ENCODE assay signal across 1 cellular context in the genomic region with DNA sequence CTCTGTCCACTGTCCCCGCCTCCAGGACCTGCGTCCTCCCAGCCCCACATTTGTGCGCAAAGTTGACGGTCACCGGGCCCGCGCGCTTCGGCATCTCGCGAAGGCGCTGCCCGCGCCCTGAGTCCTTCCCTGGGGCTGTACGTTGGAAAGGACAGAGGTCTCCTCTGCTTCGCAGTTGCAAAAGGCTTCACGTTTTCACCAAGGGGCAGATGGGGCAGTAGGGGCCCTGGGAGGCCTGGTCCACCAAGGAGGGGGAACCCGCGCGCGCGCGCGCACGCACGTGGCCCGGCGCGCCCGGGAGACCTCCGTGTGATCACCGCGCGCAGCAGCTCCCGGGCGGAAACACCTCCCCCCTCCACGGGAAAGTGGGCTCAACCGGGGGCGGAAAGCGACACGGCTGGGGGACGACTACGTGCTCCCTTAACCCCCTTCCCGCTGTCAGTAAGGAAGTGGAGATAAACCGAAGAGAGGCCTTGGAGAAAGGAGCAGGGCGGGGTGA.
TF ChIP-seq lines count a peak whose summit lies in the region.

No MANE protein-coding gene starts in this region.

TF ChIP-seq in GM12878, 131 proteins besides CTCF, POLR2A, EP300 and RAD21 (continued from another document and continues in another):
- TF ChIP-seq, protein P1, sequence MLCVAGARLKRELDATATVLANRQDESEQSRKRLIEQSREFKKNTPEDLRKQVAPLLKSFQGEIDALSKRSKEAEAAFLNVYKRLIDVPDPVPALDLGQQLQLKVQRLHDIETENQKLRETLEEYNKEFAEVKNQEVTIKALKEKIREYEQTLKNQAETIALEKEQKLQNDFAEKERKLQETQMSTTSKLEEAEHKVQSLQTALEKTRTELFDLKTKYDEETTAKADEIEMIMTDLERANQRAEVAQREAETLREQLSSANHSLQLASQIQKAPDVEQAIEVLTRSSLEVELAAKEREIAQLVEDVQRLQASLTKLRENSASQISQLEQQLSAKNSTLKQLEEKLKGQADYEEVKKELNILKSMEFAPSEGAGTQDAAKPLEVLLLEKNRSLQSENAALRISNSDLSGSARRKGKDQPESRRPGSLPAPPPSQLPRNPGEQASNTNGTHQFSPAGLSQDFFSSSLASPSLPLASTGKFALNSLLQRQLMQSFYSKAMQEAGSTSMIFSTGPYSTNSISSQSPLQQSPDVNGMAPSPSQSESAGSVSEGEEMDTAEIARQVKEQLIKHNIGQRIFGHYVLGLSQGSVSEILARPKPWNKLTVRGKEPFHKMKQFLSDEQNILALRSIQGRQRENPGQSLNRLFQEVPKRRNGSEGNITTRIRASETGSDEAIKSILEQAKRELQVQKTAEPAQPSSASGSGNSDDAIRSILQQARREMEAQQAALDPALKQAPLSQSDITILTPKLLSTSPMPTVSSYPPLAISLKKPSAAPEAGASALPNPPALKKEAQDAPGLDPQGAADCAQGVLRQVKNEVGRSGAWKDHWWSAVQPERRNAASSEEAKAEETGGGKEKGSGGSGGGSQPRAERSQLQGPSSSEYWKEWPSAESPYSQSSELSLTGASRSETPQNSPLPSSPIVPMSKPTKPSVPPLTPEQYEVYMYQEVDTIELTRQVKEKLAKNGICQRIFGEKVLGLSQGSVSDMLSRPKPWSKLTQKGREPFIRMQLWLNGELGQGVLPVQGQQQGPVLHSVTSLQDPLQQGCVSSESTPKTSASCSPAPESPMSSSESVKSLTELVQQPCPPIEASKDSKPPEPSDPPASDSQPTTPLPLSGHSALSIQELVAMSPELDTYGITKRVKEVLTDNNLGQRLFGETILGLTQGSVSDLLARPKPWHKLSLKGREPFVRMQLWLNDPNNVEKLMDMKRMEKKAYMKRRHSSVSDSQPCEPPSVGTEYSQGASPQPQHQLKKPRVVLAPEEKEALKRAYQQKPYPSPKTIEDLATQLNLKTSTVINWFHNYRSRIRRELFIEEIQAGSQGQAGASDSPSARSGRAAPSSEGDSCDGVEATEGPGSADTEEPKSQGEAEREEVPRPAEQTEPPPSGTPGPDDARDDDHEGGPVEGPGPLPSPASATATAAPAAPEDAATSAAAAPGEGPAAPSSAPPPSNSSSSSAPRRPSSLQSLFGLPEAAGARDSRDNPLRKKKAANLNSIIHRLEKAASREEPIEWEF (IDR thresholded peaks at IDR 0.05; ENCODE audit: insufficient replicate concordance, low read depth, low read length): no peak
- peak; percentile 34; the same call in 1 of the 2 replicates for TF ChIP-seq TAF1 (IDR thresholded peaks at IDR 0.05; ENCODE audit: borderline replicate concordance, low read depth, low read length)
- TF ChIP-seq, protein P2, sequence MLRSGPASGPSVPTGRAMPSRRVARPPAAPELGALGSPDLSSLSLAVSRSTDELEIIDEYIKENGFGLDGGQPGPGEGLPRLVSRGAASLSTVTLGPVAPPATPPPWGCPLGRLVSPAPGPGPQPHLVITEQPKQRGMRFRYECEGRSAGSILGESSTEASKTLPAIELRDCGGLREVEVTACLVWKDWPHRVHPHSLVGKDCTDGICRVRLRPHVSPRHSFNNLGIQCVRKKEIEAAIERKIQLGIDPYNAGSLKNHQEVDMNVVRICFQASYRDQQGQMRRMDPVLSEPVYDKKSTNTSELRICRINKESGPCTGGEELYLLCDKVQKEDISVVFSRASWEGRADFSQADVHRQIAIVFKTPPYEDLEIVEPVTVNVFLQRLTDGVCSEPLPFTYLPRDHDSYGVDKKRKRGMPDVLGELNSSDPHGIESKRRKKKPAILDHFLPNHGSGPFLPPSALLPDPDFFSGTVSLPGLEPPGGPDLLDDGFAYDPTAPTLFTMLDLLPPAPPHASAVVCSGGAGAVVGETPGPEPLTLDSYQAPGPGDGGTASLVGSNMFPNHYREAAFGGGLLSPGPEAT (IDR thresholded peaks at IDR 0.05; ENCODE audit: low read depth): peak; percentile 61; the same call in 1 of the 2 replicates
- peak; percentile 40 for TF ChIP-seq RELA (IDR thresholded peaks at IDR 0.05; ENCODE audit: borderline replicate concordance, partially characterized antibody)
- no peak for TF ChIP-seq ETV6 (conservative IDR thresholded peaks at IDR 0.05 in 1 of 2, IDR thresholded peaks at IDR 0.05 in 1 of 2; ENCODE audit: borderline replicate concordance in 1 of 2, low read depth in 1 of 2)
- TF ChIP-seq, protein P3, sequence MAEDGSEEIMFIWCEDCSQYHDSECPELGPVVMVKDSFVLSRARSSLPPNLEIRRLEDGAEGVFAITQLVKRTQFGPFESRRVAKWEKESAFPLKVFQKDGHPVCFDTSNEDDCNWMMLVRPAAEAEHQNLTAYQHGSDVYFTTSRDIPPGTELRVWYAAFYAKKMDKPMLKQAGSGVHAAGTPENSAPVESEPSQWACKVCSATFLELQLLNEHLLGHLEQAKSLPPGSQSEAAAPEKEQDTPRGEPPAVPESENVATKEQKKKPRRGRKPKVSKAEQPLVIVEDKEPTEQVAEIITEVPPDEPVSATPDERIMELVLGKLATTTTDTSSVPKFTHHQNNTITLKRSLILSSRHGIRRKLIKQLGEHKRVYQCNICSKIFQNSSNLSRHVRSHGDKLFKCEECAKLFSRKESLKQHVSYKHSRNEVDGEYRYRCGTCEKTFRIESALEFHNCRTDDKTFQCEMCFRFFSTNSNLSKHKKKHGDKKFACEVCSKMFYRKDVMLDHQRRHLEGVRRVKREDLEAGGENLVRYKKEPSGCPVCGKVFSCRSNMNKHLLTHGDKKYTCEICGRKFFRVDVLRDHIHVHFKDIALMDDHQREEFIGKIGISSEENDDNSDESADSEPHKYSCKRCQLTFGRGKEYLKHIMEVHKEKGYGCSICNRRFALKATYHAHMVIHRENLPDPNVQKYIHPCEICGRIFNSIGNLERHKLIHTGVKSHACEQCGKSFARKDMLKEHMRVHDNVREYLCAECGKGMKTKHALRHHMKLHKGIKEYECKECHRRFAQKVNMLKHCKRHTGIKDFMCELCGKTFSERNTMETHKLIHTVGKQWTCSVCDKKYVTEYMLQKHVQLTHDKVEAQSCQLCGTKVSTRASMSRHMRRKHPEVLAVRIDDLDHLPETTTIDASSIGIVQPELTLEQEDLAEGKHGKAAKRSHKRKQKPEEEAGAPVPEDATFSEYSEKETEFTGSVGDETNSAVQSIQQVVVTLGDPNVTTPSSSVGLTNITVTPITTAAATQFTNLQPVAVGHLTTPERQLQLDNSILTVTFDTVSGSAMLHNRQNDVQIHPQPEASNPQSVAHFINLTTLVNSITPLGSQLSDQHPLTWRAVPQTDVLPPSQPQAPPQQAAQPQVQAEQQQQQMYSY (CRISPR knock-in tag; IDR thresholded peaks at IDR 0.05): no peak
- TF ChIP-seq MTA2 (IDR thresholded peaks at IDR 0.05; ENCODE audit: low read depth): no peak
- no peak for TF ChIP-seq ZNF622 (IDR thresholded peaks at IDR 0.05)
- TF ChIP-seq IKZF2 (IDR thresholded peaks at IDR 0.05): peak; percentile 58 to 77; a peak in 1 of 4 replicates
- TF ChIP-seq WRNIP1 (IDR thresholded peaks at IDR 0.05; ENCODE audit: borderline replicate concordance, low read depth, low read length): no peak
- TF ChIP-seq ZNF207 (IDR thresholded peaks at IDR 0.05; ENCODE audit: borderline replicate concordance): peak; percentile 43
- no peak for TF ChIP-seq IKZF1 (conservative IDR thresholded peaks at IDR 0.05)
- peak; percentile 93 to 97 for TF ChIP-seq BHLHE40 (IDR thresholded peaks at IDR 0.05; ENCODE audit: borderline replicate concordance in 1 of 2, low read depth in 2 of 2, low read length in 1 of 2)
- TF ChIP-seq PAX5 (IDR thresholded peaks at IDR 0.05; ENCODE audit: borderline replicate concordance, low read depth, low read length): no peak
- no peak for TF ChIP-seq PML (IDR thresholded peaks at IDR 0.05; ENCODE audit: low read length)
- TF ChIP-seq, protein P4, sequence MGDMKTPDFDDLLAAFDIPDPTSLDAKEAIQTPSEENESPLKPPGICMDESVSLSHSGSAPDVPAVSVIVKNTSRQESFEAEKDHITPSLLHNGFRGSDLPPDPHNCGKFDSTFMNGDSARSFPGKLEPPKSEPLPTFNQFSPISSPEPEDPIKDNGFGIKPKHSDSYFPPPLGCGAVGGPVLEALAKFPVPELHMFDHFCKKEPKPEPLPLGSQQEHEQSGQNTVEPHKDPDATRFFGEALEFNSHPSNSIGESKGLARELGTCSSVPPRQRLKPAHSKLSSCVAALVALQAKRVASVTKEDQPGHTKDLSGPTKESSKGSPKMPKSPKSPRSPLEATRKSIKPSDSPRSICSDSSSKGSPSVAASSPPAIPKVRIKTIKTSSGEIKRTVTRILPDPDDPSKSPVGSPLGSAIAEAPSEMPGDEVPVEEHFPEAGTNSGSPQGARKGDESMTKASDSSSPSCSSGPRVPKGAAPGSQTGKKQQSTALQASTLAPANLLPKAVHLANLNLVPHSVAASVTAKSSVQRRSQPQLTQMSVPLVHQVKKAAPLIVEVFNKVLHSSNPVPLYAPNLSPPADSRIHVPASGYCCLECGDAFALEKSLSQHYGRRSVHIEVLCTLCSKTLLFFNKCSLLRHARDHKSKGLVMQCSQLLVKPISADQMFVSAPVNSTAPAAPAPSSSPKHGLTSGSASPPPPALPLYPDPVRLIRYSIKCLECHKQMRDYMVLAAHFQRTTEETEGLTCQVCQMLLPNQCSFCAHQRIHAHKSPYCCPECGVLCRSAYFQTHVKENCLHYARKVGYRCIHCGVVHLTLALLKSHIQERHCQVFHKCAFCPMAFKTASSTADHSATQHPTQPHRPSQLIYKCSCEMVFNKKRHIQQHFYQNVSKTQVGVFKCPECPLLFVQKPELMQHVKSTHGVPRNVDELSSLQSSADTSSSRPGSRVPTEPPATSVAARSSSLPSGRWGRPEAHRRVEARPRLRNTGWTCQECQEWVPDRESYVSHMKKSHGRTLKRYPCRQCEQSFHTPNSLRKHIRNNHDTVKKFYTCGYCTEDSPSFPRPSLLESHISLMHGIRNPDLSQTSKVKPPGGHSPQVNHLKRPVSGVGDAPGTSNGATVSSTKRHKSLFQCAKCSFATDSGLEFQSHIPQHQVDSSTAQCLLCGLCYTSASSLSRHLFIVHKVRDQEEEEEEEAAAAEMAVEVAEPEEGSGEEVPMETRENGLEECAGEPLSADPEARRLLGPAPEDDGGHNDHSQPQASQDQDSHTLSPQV (IDR thresholded peaks at IDR 0.05): no peak
- TF ChIP-seq LARP7 (IDR thresholded peaks at IDR 0.05): no peak; the same call in 1 of the 2 replicates
- TF ChIP-seq GABPA (IDR thresholded peaks at IDR 0.05; ENCODE audit: low read depth): no peak
- TF ChIP-seq EGR1 (IDR thresholded peaks at IDR 0.05; ENCODE audit: borderline replicate concordance in 1 of 2, low read depth in 2 of 2, low read length in 2 of 2): peak in 1 of 2 experiments; percentile 81; a peak in 2 of 3 replicates
- no peak; the same call in none of the 2 replicates for TF ChIP-seq DPF2 (IDR thresholded peaks at IDR 0.05)
- TF ChIP-seq HDGF (IDR thresholded peaks at IDR 0.05): peak; percentile 80
- no peak for TF ChIP-seq MEF2A (IDR thresholded peaks at IDR 0.05; ENCODE audit: insufficient read depth, low read depth, low read length)
- TF ChIP-seq, protein P5, sequence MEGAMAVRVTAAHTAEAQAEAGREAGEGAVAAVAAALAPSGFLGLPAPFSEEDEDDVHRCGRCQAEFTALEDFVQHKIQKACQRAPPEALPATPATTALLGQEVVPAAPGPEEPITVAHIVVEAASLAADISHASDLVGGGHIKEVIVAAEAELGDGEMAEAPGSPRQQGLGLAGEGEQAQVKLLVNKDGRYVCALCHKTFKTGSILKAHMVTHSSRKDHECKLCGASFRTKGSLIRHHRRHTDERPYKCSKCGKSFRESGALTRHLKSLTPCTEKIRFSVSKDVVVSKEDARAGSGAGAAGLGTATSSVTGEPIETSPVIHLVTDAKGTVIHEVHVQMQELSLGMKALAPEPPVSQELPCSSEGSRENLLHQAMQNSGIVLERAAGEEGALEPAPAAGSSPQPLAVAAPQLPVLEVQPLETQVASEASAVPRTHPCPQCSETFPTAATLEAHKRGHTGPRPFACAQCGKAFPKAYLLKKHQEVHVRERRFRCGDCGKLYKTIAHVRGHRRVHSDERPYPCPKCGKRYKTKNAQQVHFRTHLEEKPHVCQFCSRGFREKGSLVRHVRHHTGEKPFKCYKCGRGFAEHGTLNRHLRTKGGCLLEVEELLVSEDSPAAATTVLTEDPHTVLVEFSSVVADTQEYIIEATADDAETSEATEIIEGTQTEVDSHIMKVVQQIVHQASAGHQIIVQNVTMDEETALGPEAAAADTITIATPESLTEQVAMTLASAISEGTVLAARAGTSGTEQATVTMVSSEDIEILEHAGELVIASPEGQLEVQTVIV (IDR thresholded peaks at IDR 0.05; ENCODE audit: borderline replicate concordance, partially characterized antibody): no peak
- TF ChIP-seq, protein P6, sequence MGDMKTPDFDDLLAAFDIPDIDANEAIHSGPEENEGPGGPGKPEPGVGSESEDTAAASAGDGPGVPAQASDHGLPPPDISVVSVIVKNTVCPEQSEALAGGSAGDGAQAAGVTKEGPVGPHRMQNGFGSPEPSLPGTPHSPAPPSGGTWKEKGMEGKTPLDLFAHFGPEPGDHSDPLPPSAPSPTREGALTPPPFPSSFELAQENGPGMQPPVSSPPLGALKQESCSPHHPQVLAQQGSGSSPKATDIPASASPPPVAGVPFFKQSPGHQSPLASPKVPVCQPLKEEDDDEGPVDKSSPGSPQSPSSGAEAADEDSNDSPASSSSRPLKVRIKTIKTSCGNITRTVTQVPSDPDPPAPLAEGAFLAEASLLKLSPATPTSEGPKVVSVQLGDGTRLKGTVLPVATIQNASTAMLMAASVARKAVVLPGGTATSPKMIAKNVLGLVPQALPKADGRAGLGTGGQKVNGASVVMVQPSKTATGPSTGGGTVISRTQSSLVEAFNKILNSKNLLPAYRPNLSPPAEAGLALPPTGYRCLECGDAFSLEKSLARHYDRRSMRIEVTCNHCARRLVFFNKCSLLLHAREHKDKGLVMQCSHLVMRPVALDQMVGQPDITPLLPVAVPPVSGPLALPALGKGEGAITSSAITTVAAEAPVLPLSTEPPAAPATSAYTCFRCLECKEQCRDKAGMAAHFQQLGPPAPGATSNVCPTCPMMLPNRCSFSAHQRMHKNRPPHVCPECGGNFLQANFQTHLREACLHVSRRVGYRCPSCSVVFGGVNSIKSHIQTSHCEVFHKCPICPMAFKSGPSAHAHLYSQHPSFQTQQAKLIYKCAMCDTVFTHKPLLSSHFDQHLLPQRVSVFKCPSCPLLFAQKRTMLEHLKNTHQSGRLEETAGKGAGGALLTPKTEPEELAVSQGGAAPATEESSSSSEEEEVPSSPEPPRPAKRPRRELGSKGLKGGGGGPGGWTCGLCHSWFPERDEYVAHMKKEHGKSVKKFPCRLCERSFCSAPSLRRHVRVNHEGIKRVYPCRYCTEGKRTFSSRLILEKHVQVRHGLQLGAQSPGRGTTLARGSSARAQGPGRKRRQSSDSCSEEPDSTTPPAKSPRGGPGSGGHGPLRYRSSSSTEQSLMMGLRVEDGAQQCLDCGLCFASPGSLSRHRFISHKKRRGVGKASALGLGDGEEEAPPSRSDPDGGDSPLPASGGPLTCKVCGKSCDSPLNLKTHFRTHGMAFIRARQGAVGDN (IDR thresholded peaks at IDR 0.05): peak; percentile 72
- 0 out of 2 replicates have a peak, but pooled peaks have one; percentile 17 for TF ChIP-seq FOXK2 (IDR thresholded peaks at IDR 0.05)
- TF ChIP-seq, protein P7, sequence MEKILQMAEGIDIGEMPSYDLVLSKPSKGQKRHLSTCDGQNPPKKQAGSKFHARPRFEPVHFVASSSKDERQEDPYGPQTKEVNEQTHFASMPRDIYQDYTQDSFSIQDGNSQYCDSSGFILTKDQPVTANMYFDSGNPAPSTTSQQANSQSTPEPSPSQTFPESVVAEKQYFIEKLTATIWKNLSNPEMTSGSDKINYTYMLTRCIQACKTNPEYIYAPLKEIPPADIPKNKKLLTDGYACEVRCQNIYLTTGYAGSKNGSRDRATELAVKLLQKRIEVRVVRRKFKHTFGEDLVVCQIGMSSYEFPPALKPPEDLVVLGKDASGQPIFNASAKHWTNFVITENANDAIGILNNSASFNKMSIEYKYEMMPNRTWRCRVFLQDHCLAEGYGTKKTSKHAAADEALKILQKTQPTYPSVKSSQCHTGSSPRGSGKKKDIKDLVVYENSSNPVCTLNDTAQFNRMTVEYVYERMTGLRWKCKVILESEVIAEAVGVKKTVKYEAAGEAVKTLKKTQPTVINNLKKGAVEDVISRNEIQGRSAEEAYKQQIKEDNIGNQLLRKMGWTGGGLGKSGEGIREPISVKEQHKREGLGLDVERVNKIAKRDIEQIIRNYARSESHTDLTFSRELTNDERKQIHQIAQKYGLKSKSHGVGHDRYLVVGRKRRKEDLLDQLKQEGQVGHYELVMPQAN (conservative IDR thresholded peaks at IDR 0.05): peak; percentile 31; the same call in 1 of the 2 replicates
- no peak for TF ChIP-seq CHD2 (IDR thresholded peaks at IDR 0.05; ENCODE audit: borderline replicate concordance, low read depth, low read length)
